ENCODE assay signal across 16 cellular contexts in the genomic region with DNA sequence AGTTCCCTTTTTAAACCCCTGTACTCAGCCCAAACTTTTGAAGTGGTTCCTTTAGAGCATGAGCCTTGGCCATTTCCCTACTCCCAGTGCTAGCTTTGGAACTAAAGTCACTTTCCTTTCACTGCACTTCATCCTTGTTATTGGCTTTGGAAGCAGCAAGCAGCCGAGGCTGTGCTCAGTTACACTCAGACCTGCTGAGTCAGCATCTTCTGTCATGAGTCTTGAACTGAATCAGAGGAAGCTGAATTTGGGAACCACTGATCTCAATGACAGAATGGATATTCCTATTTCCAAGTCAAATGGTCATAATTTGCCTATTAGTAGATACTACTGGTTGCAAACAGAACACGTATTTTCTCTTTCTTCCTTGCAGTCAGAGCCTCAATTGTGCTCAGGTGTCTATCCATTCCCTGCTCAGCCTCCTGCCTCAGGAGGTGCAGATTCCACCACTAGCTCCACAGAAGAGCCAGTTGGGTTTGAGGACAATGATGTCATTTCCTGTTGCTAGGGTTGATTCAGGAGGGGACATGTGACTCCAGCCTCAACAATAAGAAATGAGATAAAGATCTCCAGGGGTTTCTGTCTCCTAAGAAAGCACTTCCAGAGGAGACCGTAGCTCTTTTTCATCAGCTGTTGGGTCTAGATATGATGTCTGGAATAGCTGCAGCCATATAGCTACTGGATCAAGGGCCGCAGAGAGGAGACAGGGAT. TPM values are rescaled to one million over a fixed set of nuclear protein-coding genes. Genes with fewer than 3 reads are reported as not detected.
DNase-seq lines count a peak whose midpoint lies in the region; ATAC-seq and TF ChIP-seq lines count a peak whose summit lies in the region.
"Had no signal": no experiment of that assay in that cellular context is flagged by ENCODE, and none has a peak within 500 bp of the region (broad histone marks: within the 10 kb centered on the region; RNA-seq: fewer than 3 reads in every experiment).

No MANE protein-coding gene starts in this region.

- H3K9me3 ChIP-seq in neuronal stem cell (replicated peaks in 1 of 2; ENCODE audit: control insufficient read depth in 2 of 2, insufficient read depth in 1 of 2, low read depth in 1 of 2, low read length in 2 of 2): no peaks in the 10 kb centered on the region
- H3K9me3 ChIP-seq: adrenal gland, colonic mucosa, esophagus squamous epithelium had no signal

- intact Hi-C loops in activated CD4-positive, alpha-beta T cell treated with anti-CD3 and anti-CD28 coated beads, Interleukin-2, amount 10 ng/mL, durations not matched to agents 24 days and 14 days (cut with micrococcal nuclease): no loop called here
- intact Hi-C loops in dendritic cell treated with granulocyte-macrophage colony-stimulating factor and Interleukin-4, amounts not matched to agents 40 ng/mL and 50 ng/mL, for 4 days (cut with micrococcal nuclease): no loop called here

- peaks cover 0 to 2% (median 0%) of the 10 kb centered on the region in 3 experiments for H3K27me3 ChIP-seq in neuronal stem cell (ENCODE audit: control insufficient read depth in 3 of 3, insufficient read depth in 3 of 3, low read depth in 1 of 3, low read length in 3 of 3)
- H3K27me3 ChIP-seq: adrenal gland, colonic mucosa, esophagus squamous epithelium had no signal

- no peak for ATAC-seq in GM21390 (IDR thresholded peaks at IDR 0.05; ENCODE audit: unreplicated experiment)

- no peak overlapping the region for H2BK5ac ChIP-seq in neuronal stem cell (ENCODE audit: low read length)

- no peak overlapping the region for H3K4me3 ChIP-seq in NB4 (ENCODE audit: low read depth, low read length)
- no peak overlapping the region for H3K4me3 ChIP-seq in neuronal stem cell (ENCODE audit: low read length in 2 of 2)
- H3K4me3 ChIP-seq: adrenal gland, colonic mucosa, esophagus squamous epithelium had no signal

- no peak for TF ChIP-seq CTCF in NB4 (IDR thresholded peaks at IDR 0.05; ENCODE audit: low read depth, low read length)

- H3K4me1 ChIP-seq in neuronal stem cell (ENCODE audit: control insufficient read depth in 2 of 2, insufficient read depth in 1 of 2, low read depth in 1 of 2, low read length in 2 of 2): peaks cover 4 to 8% of the 10 kb centered on the region in 2 donors
- H3K4me1 ChIP-seq: adrenal gland had no signal

- H3K18ac ChIP-seq in neuronal stem cell (ENCODE audit: low read length): no peak overlapping the region

- peak overlapping the region; percentile 27 for H3K27ac Mint-ChIP-seq in activated CD4-positive, alpha-beta T cell treated with anti-CD3 and anti-CD28 coated beads, Interleukin-2, amount 10 ng/mL, durations not matched to agents 24 days and 14 days
- H3K27ac Mint-ChIP-seq in dendritic cell treated with granulocyte-macrophage colony-stimulating factor and Interleukin-4, amounts not matched to agents 40 ng/mL and 50 ng/mL, for 4 days: peak overlapping the region; percentile 9
- H3K27ac Mint-ChIP-seq: activated B cell treated with CpG ODN at 0.5 μM for 24 hours had no signal

- no peaks in the 10 kb centered on the region for H3K36me3 Mint-ChIP-seq in activated CD4-positive, alpha-beta T cell treated with anti-CD3 and anti-CD28 coated beads, Interleukin-2, amount 10 ng/mL, durations not matched to agents 24 days and 14 days (ENCODE audit: low read depth)
- no peaks in the 10 kb centered on the region for H3K36me3 Mint-ChIP-seq in dendritic cell treated with granulocyte-macrophage colony-stimulating factor and Interleukin-4, amounts not matched to agents 40 ng/mL and 50 ng/mL, for 4 days (ENCODE audit: low read depth)

- H3K9ac ChIP-seq in neuronal stem cell (ENCODE audit: low read depth, low read length, poor library complexity): no peak overlapping the region

- no peak overlapping the region for H2BK12ac ChIP-seq in neuronal stem cell (ENCODE audit: low read length)

- H3K79me1 ChIP-seq in neuronal stem cell (ENCODE audit: low read depth, low read length): no peaks in the 10 kb centered on the region

- WGBS in neuronal stem cell (ENCODE audit: extremely low coverage in 2 of 2, insufficient read length in 2 of 2, insufficient replicate concordance in 1 of 2), 2 donors: no CpG with 5 or more reads among the region's 4 CpGs

- H3K36me3 ChIP-seq in neuronal stem cell (replicated peaks in 1 of 2; ENCODE audit: control insufficient read depth in 2 of 2, insufficient read depth in 2 of 2, low read length in 2 of 2): no peaks in the 10 kb centered on the region
- H3K36me3 ChIP-seq: adrenal gland, colonic mucosa, esophagus squamous epithelium had no signal

- H3K27ac ChIP-seq in neuronal stem cell (replicated peaks; ENCODE audit: low read length): no peak overlapping the region
- H3K27ac ChIP-seq: adrenal gland, colonic mucosa, esophagus squamous epithelium had no signal

- H3K23ac ChIP-seq in neuronal stem cell (ENCODE audit: low read depth, low read length, poor library complexity): no peak overlapping the region

- peak overlapping the region; percentile 52 for H2AFZ ChIP-seq in neuronal stem cell (ENCODE audit: low read length)

- H3K14ac ChIP-seq in neuronal stem cell (ENCODE audit: low read length): no peak overlapping the region

- H3K9me3 Mint-ChIP-seq in activated CD4-positive, alpha-beta T cell treated with anti-CD3 and anti-CD28 coated beads, Interleukin-2, amount 10 ng/mL, durations not matched to agents 24 days and 14 days: no peaks in the 10 kb centered on the region
- H3K9me3 Mint-ChIP-seq in dendritic cell treated with granulocyte-macrophage colony-stimulating factor and Interleukin-4, amounts not matched to agents 40 ng/mL and 50 ng/mL, for 4 days: no peaks in the 10 kb centered on the region
- H3K9me3 Mint-ChIP-seq: activated B cell treated with CpG ODN at 0.5 μM for 24 hours had no signal

- no peak overlapping the region for H2BK120ac ChIP-seq in neuronal stem cell (ENCODE audit: low read depth, low read length)

- H3K27me3 Mint-ChIP-seq in activated CD4-positive, alpha-beta T cell treated with anti-CD3 and anti-CD28 coated beads, Interleukin-2, amount 10 ng/mL, durations not matched to agents 24 days and 14 days: no peaks in the 10 kb centered on the region
- peaks cover 2% of the 10 kb centered on the region for H3K27me3 Mint-ChIP-seq in dendritic cell treated with granulocyte-macrophage colony-stimulating factor and Interleukin-4, amounts not matched to agents 40 ng/mL and 50 ng/mL, for 4 days

- peak overlapping the region; percentile 15 for H3K4me3 Mint-ChIP-seq in activated CD4-positive, alpha-beta T cell treated with anti-CD3 and anti-CD28 coated beads, Interleukin-2, amount 10 ng/mL, durations not matched to agents 24 days and 14 days
- H3K4me3 Mint-ChIP-seq in dendritic cell treated with granulocyte-macrophage colony-stimulating factor and Interleukin-4, amounts not matched to agents 40 ng/mL and 50 ng/mL, for 4 days: no peak overlapping the region
- H3K4me3 Mint-ChIP-seq: activated B cell treated with CpG ODN at 0.5 μM for 24 hours had no signal

- peaks cover 51% of the 10 kb centered on the region for H3K4me1 Mint-ChIP-seq in activated CD4-positive, alpha-beta T cell treated with anti-CD3 and anti-CD28 coated beads, Interleukin-2, amount 10 ng/mL, durations not matched to agents 24 days and 14 days
- H3K4me1 Mint-ChIP-seq in dendritic cell treated with granulocyte-macrophage colony-stimulating factor and Interleukin-4, amounts not matched to agents 40 ng/mL and 50 ng/mL, for 4 days (ENCODE audit: low read depth): peaks cover 20% of the 10 kb centered on the region
- H3K4me1 Mint-ChIP-seq: activated B cell treated with CpG ODN at 0.5 μM for 24 hours had no signal

- H3K4ac ChIP-seq in neuronal stem cell (ENCODE audit: low read length): no peak overlapping the region

- no peak overlapping the region for H2AK5ac ChIP-seq in neuronal stem cell (ENCODE audit: low read depth, low read length)

- no peak overlapping the region for H4K8ac ChIP-seq in neuronal stem cell (ENCODE audit: low read depth, low read length)

- H4K91ac ChIP-seq in neuronal stem cell (ENCODE audit: low read depth, low read length, poor library complexity): no peak overlapping the region

- H2BK15ac ChIP-seq in neuronal stem cell (ENCODE audit: low read length): no peak overlapping the region

- no peak overlapping the region for H3K4me2 ChIP-seq in neuronal stem cell (ENCODE audit: insufficient read depth, low read length, poor library complexity, severe bottlenecking)

- no peak for TF ChIP-seq POLR2A in NB4 (IDR thresholded peaks at IDR 0.05; ENCODE audit: extremely low read depth, insufficient read length)

- peak; percentile 70 for DNase-seq in activated CD4-positive, alpha-beta T cell treated with anti-CD3 and anti-CD28 coated beads, Interleukin-2, amount 10 ng/mL, durations not matched to agents 24 days and 14 days
- DNase-seq in activated CD4-positive, alpha-beta T cell treated with anti-CD3 and anti-CD28 coated beads for 4 hours: no peak
- DNase-seq in NB4 (ENCODE audit: low read depth) (peak; percentile 59), neuronal stem cell (ENCODE audit: low spot score) (no peak), GM03348 (ENCODE audit: low spot score) (no peak), SKM-1 treated with dmso at 0.1 percent for 144 hours (lab: John Stamatoyannopoulos, UW; ENCODE audit: unreplicated experiment) (no peak)
- DNase-seq: activated B cell treated with CpG ODN at 0.5 μM for 24 hours; activated T-cell treated with anti-CD3 and anti-CD28 coated beads, Interleukin-2, amount 50 U/mL, for 1 hour; colonic mucosa; esophagus squamous epithelium; MM.1S; NCI-H2171; nucleus accumbens had no signal

RNA-seq across cellular contexts. Expression of gene NTPCR, which starts 44.9 kb away (rescaled TPM):
- 30.0 and 30.5 TPM in 2 replicates for total RNA-seq in activated CD4-positive, alpha-beta T cell treated with anti-CD3 and anti-CD28 coated beads, Interleukin-2, amount 10 ng/mL, durations not matched to agents 24 days and 14 days
- polyA plus RNA-seq in neuronal stem cell (2013, experiment 1 of 2): 63.6 TPM
- polyA plus RNA-seq in neuronal stem cell (2013, experiment 2 of 2): 65.4 TPM

Comparison
In these comparisons a context has a peak if more than half of its experiments do, and no peak if none do; other contexts are left out.
1. DNase-seq: peak in activated CD4-positive, alpha-beta T cell treated with anti-CD3 and anti-CD28 coated beads, Interleukin-2, amount 10 ng/mL, durations not matched to agents 24 days and 14 days (single experiment) and NB4 (single experiment); none in activated CD4-positive, alpha-beta T cell treated with anti-CD3 and anti-CD28 coated beads for 4 hours (0 of 2), neuronal stem cell (single experiment), GM03348 (single experiment) and SKM-1 treated with dmso at 0.1 percent for 144 hours (single experiment).